ENCODE assay signal across 14 cellular contexts in the genomic region with DNA sequence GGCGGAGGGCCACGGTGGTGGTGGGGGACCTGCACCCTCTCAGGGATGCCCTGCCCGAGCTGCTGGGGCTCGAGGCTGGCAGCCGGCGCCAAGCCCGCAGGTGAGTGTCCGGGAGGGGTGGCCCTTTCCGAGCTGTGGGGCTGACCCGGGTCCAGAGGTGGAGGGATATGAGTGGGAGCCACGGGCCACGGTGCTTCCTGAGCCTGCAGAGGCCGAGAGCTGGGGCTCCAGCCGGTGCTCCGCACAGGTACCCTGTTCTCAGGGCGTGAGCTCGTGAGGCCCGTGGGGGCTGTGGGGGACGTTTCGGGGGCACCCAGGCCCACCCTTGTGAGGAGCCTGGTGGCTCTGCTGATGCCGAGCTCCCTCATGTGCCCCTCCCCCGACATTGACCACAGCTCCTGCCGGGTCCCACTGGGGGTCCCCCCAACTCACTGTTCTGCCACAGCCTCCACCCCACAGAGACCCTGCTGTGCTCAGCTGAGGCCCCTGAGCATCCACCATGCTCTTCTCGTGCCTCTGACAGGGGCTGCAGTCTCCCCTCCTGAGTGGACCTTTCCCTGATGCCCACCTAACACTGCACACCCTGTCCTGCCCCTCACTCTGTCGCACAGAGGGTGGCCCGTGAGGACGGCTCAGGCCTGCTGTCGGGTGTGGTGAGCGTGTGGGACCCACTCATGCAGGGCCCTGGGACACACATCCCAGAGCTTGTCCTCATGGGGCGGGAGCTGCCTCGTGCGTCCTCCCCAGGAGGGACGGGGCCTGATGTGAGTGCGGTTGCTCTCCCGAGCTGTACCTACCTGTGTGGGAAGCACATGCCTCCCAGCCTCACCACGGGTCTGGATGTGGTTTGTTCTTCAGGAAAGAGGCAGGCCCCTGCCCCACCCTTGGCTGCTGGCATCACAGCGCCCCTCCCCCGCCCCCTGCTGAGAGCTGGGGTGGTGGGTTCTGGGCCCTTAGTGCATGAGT. TPM values are rescaled to one million over a fixed set of nuclear protein-coding genes. Genes with fewer than 3 reads are reported as not detected.
DNase-seq lines count a peak whose midpoint lies in the region; ATAC-seq, FAIRE-seq and TF ChIP-seq lines count a peak whose summit lies in the region.
"Had no signal": no experiment of that assay in that cellular context is flagged by ENCODE, and none has a peak within 500 bp of the region (broad histone marks: within the 10 kb centered on the region; RNA-seq: fewer than 3 reads in every experiment).

No MANE protein-coding gene starts in this region.

- H2AFZ ChIP-seq in mammary epithelial cell (ENCODE audit: low read depth, low read length) = no peak overlapping the region

- no peak for TF ChIP-seq POLR2A in esophagus muscularis mucosa (IDR thresholded peaks at IDR 0.05; ENCODE audit: low read depth)

- no peak overlapping the region for H3K9ac ChIP-seq in mammary epithelial cell (ENCODE audit: insufficient read depth, low read length)
- H3K9ac ChIP-seq: KMS-11 had no signal

- H3K9me3 ChIP-seq in mammary epithelial cell (replicated peaks; ENCODE audit: insufficient read depth, low read length) (peaks cover 7% of the 10 kb centered on the region), esophagus muscularis mucosa (no peaks in the 10 kb centered on the region), upper lobe of right lung (no peaks in the 10 kb centered on the region)
- no peaks in the 10 kb centered on the region for H3K9me3 ChIP-seq in naive thymus-derived CD4-positive, alpha-beta T cell (ENCODE audit: control insufficient read depth in 2 of 3, low read length in 3 of 3)

- H3K4me3 Mint-ChIP-seq in MCF 10A (ENCODE audit: unreplicated experiment) (no peak overlapping the region), glutamatergic neuron (ENCODE audit: unreplicated experiment) (no peak overlapping the region)
- peak overlapping the region in 3 of 10 donors; percentile 19 to 67 (median 53) for H3K4me3 Mint-ChIP-seq in naive thymus-derived CD4-positive, alpha-beta T cell
- H3K4me3 Mint-ChIP-seq: activated naive CD8-positive, alpha-beta T cell treated with anti-CD3 and anti-CD28 coated beads, Interleukin-2, amount 10 ng/mL, durations not matched to agents 7 days and 5 days had no signal

- H3K36me3 Mint-ChIP-seq in MCF 10A (ENCODE audit: insufficient read depth, unreplicated experiment) (peaks cover 16% of the 10 kb centered on the region), glutamatergic neuron (ENCODE audit: unreplicated experiment) (no peaks in the 10 kb centered on the region)
- peaks cover 0 to 25% (median 9%) of the 10 kb centered on the region in 5 donors for H3K36me3 Mint-ChIP-seq in naive thymus-derived CD4-positive, alpha-beta T cell

- no peak overlapping the region for H3K4me2 ChIP-seq in mammary epithelial cell (ENCODE audit: insufficient read depth, low read depth, low read length)
- H3K4me2 ChIP-seq: KMS-11 had no signal

- TF ChIP-seq CTCF in MCF 10A (IDR thresholded peaks at IDR 0.05; ENCODE audit: unreplicated experiment) (no peak), mammary epithelial cell (conservative IDR thresholded peaks at IDR 0.05 in 1 of 2, IDR thresholded peaks at IDR 0.05 in 1 of 2; ENCODE audit: extremely low read depth in 1 of 2, insufficient read depth in 1 of 2, low read depth in 1 of 2, low read length in 2 of 2) (no peak), esophagus muscularis mucosa (IDR thresholded peaks at IDR 0.05) (no peak), upper lobe of right lung (IDR thresholded peaks at IDR 0.05) (no peak), glutamatergic neuron (IDR thresholded peaks at IDR 0.05; ENCODE audit: partially characterized antibody, unreplicated experiment) (no peak)

- H3K4me1 Mint-ChIP-seq in MCF 10A (ENCODE audit: insufficient read depth, unreplicated experiment) (peaks cover 6% of the 10 kb centered on the region), glutamatergic neuron (ENCODE audit: low read depth, unreplicated experiment) (peaks cover 48% of the 10 kb centered on the region)
- H3K4me1 Mint-ChIP-seq in naive thymus-derived CD4-positive, alpha-beta T cell = peaks cover 37 to 64% (median 50%) of the 10 kb centered on the region in 7 donors

- H4K20me1 ChIP-seq in mammary epithelial cell (ENCODE audit: insufficient read depth, low read length) = no peaks in the 10 kb centered on the region

- 67% methylated on average over 32 of the region's 38 CpGs for WGBS in mammary epithelial cell (ENCODE audit: low coverage, missing lambda C conversion rate)
- 77% methylated on average over 12 of the region's 38 CpGs for WGBS in esophagus muscularis mucosa

- H3K27ac Mint-ChIP-seq in MCF 10A (ENCODE audit: low read depth, unreplicated experiment) = peak overlapping the region; percentile 77
- H3K27ac Mint-ChIP-seq in naive thymus-derived CD4-positive, alpha-beta T cell = peak overlapping the region in 1 of 9 donors; percentile 65
- H3K27ac Mint-ChIP-seq in glutamatergic neuron (ENCODE audit: unreplicated experiment) = no peak overlapping the region

- peaks cover 66% of the 10 kb centered on the region for H3K4me1 ChIP-seq in mammary epithelial cell (ENCODE audit: insufficient read depth, low read length)
- peaks cover 54 to 100% (median 95%) of the 10 kb centered on the region in 4 donors for H3K4me1 ChIP-seq in esophagus muscularis mucosa
- H3K4me1 ChIP-seq in naive thymus-derived CD4-positive, alpha-beta T cell (ENCODE audit: control insufficient read depth in 2 of 2, insufficient read depth in 2 of 2, low read length in 2 of 2) = peaks cover 14 to 34% of the 10 kb centered on the region in 2 donors
- peaks cover 55% of the 10 kb centered on the region for H3K4me1 ChIP-seq in upper lobe of right lung

- H3K9me3 Mint-ChIP-seq in MCF 10A (ENCODE audit: unreplicated experiment) (no peaks in the 10 kb centered on the region), glutamatergic neuron (ENCODE audit: unreplicated experiment) (peaks cover 2% of the 10 kb centered on the region)
- H3K9me3 Mint-ChIP-seq in naive thymus-derived CD4-positive, alpha-beta T cell = no peaks in the 10 kb centered on the region
- H3K9me3 Mint-ChIP-seq: activated naive CD8-positive, alpha-beta T cell treated with anti-CD3 and anti-CD28 coated beads, Interleukin-2, amount 10 ng/mL, durations not matched to agents 7 days and 5 days had no signal

- CTCF ChIA-PET in MCF 10A (lab: Yijun Ruan, JAX) (interaction anchor here (0.6 to 1.1 kb wide), 4 partner anchors 17 to 238 kb away, joined by 3 to 6 read pairs (median 4); no protein-coding TSS in a partner anchor), mammary epithelial cell (lab: Charles Lee; ENCODE audit: low non-redundant PET) (no interaction called here)
- CTCF ChIA-PET in naive thymus-derived CD4-positive, alpha-beta T cell (lab: Charles Lee) = no interaction called here

- no TSS peak for BruUV-seq in MCF 10A (replicated peaks; lab: Mats Ljungman, UMichigan)
- no TSS peak for BruUV-seq in mammary epithelial cell (replicated peaks; lab: Mats Ljungman, UMichigan)

- H3K27ac ChIP-seq in mammary epithelial cell (ENCODE audit: insufficient read depth, low read depth, low read length) (no peak overlapping the region), esophagus muscularis mucosa (replicated peaks in 1 of 4) (peak overlapping the region; percentile 78 to 92 (median 80)), upper lobe of right lung (peak overlapping the region; percentile 30)
- H3K27ac ChIP-seq in naive thymus-derived CD4-positive, alpha-beta T cell (ENCODE audit: low read depth, low read length) = no peak overlapping the region
- H3K27ac ChIP-seq: KMS-11 had no signal

- in situ Hi-C loops in mammary epithelial cell (cut with MboI; ENCODE audit: low sequenced_read_pairs in 2 of 2) = no loop called here

- no peak for FAIRE-seq in urothelium cell line (lab: Jason Lieb, UNC)

- H3K4me3 ChIP-seq in mammary epithelial cell (replicated peaks in 1 of 3; ENCODE audit: insufficient read depth in 1 of 3, low read depth in 2 of 3, low read length in 3 of 3) (no peak overlapping the region), esophagus muscularis mucosa (peak overlapping the region; percentile 45 to 48 (median 47)), upper lobe of right lung (no peak overlapping the region)
- H3K4me3 ChIP-seq in naive thymus-derived CD4-positive, alpha-beta T cell (ENCODE audit: low read length) = no peak overlapping the region

- no peaks in the 10 kb centered on the region for H3K36me3 ChIP-seq in mammary epithelial cell (ENCODE audit: insufficient read depth, low read length)
- H3K36me3 ChIP-seq in esophagus muscularis mucosa = peaks cover 0 to 27% (median 14%) of the 10 kb centered on the region in 4 donors
- peaks cover 0 to 32% (median 3%) of the 10 kb centered on the region in 3 experiments for H3K36me3 ChIP-seq in naive thymus-derived CD4-positive, alpha-beta T cell (ENCODE audit: control insufficient read depth in 2 of 3, insufficient read depth in 3 of 3, low read length in 3 of 3)
- no peaks in the 10 kb centered on the region for H3K36me3 ChIP-seq in upper lobe of right lung

- no peaks in the 10 kb centered on the region for H3K27me3 Mint-ChIP-seq in MCF 10A (ENCODE audit: insufficient read depth, unreplicated experiment)
- no peaks in the 10 kb centered on the region for H3K27me3 Mint-ChIP-seq in naive thymus-derived CD4-positive, alpha-beta T cell
- H3K27me3 Mint-ChIP-seq in glutamatergic neuron (ENCODE audit: unreplicated experiment) = peaks cover 15% of the 10 kb centered on the region
- H3K27me3 Mint-ChIP-seq: activated naive CD8-positive, alpha-beta T cell treated with anti-CD3 and anti-CD28 coated beads, Interleukin-2, amount 10 ng/mL, durations not matched to agents 7 days and 5 days; CD4-positive, CD25-positive, alpha-beta regulatory T cell had no signal

- DNase-seq in MCF 10A (ENCODE audit: unreplicated experiment) (peak; percentile 30), mammary epithelial cell (no peak), esophagus muscularis mucosa (ENCODE audit: extremely low spot score) (no peak), upper lobe of right lung (no peak), urothelium cell line (ENCODE audit: low spot score) (no peak), DMS53 treated with DMSO at 0.1 percent for 48 hours (lab: John Stamatoyannopoulos, UW; ENCODE audit: unreplicated experiment) (no peak), glutamatergic neuron (no peak)
- no peak for DNase-seq in naive thymus-derived CD4-positive, alpha-beta T cell
- DNase-seq: 8988T; activated naive CD8-positive, alpha-beta T cell treated with anti-CD3 and anti-CD28 coated beads, Interleukin-2, amount 10 ng/mL, durations not matched to agents 7 days and 5 days; CD4-positive, CD25-positive, alpha-beta regulatory T cell; NCI-H1417 treated with DMSO at 0.1 percent for 48 hours; NCI-H226 had no signal

- POLR2A ChIA-PET in MCF 10A (lab: Yijun Ruan, JAX) = interaction anchor here (0.6 to 0.7 kb wide), 2 partner anchors 20 to 27 kb away, joined by 3 to 4 read pairs; a partner anchor contains a TSS
- POLR2A ChIA-PET in naive thymus-derived CD4-positive, alpha-beta T cell (lab: Charles Lee) = interaction anchor here (1.1 kb wide), 1 partner anchor 74 kb away, joined by 3 read pairs; no protein-coding TSS in a partner anchor

- dilution Hi-C loops in mammary epithelial cell (cut with HindIII; ENCODE audit: low sequenced_read_pairs) = no loop called here

- intact Hi-C loops in MCF 10A (cut with micrococcal nuclease) (no loop called here), mammary epithelial cell (cut with micrococcal nuclease) (no loop called here), esophagus muscularis mucosa (cut with DNase I) (no loop called here), upper lobe of right lung (cut with DNase I) (no loop called here)
- intact Hi-C loops in naive thymus-derived CD4-positive, alpha-beta T cell (cut with micrococcal nuclease) = no loop called here

- no peak for TF ChIP-seq EP300 in esophagus muscularis mucosa (IDR thresholded peaks at IDR 0.05)

- no peaks in the 10 kb centered on the region for H3K27me3 ChIP-seq in mammary epithelial cell (ENCODE audit: insufficient read depth, low read length)
- no peaks in the 10 kb centered on the region for H3K27me3 ChIP-seq in esophagus muscularis mucosa
- no peaks in the 10 kb centered on the region for H3K27me3 ChIP-seq in naive thymus-derived CD4-positive, alpha-beta T cell (ENCODE audit: control insufficient read depth in 2 of 2, insufficient read depth in 2 of 2, low read length in 2 of 2)
- no peaks in the 10 kb centered on the region for H3K27me3 ChIP-seq in upper lobe of right lung

- peak; percentile 5 for ATAC-seq in naive thymus-derived CD4-positive, alpha-beta T cell
- ATAC-seq in upper lobe of right lung = peak; percentile 2

- H3K79me2 ChIP-seq in mammary epithelial cell (ENCODE audit: insufficient read depth, low read length) = peaks cover 35% of the 10 kb centered on the region

RNA-seq across cellular contexts. Expression of a gene that starts 27.5 kb away (rescaled TPM):
- total RNA-seq in MCF 10A (2022) = 40.4 and 58.7 TPM in 2 replicates
- total RNA-seq in mammary epithelial cell = 10 to 100 TPM; 17.3 to 53.2 TPM
- 31.0 TPM for polyA plus RNA-seq in mammary epithelial cell
- polyA minus RNA-seq in mammary epithelial cell = 8.7 TPM
- total RNA-seq in esophagus muscularis mucosa = 10 to 100 TPM; 20.8 to 59.3 (median 27.6) TPM
- 10 to 100 TPM; 17.8 to 46.4 (median 20.6) TPM for total RNA-seq in naive thymus-derived CD4-positive, alpha-beta T cell
- polyA plus RNA-seq in naive thymus-derived CD4-positive, alpha-beta T cell = 10 to 100 TPM; 13.2 to 14.9 TPM
- 22.8 TPM for total RNA-seq in upper lobe of right lung
- total RNA-seq in glutamatergic neuron (ENCODE audit: unreplicated experiment) = 30.7 TPM

RNA-seq across cellular contexts. Expression of a gene that starts 46.7 kb away (rescaled TPM):
- total RNA-seq in MCF 10A (2022) (24.8 and 29.3 TPM in 2 replicates), mammary epithelial cell (1 to 10 TPM in 1 of 2 donors, not detected in 1; 2.7 TPM), esophagus muscularis mucosa (100 to 1,000 TPM in 1 of 4 donors, 10 to 100 TPM in 3; 33.2 to 110 (median 44.0) TPM), upper lobe of right lung (370 TPM), glutamatergic neuron (ENCODE audit: unreplicated experiment) (0.91 TPM)
- 1.8 TPM for polyA plus RNA-seq in mammary epithelial cell
- not detected for polyA minus RNA-seq in mammary epithelial cell
- total RNA-seq in naive thymus-derived CD4-positive, alpha-beta T cell = 100 to 1,000 TPM; 280 to 877 (median 371) TPM
- polyA plus RNA-seq in naive thymus-derived CD4-positive, alpha-beta T cell = 100 to 1,000 TPM; 459 to 768 TPM

Comparison
In these comparisons a context has a peak if more than half of its experiments do, and no peak if none do; other contexts are left out.
1. H3K27ac ChIP-seq: peak in esophagus muscularis mucosa (4 of 4) and upper lobe of right lung (single experiment); none in mammary epithelial cell (single experiment) and naive thymus-derived CD4-positive, alpha-beta T cell (single experiment).
2. H3K4me3 ChIP-seq: peak in esophagus muscularis mucosa (4 of 4); none in mammary epithelial cell (0 of 3), naive thymus-derived CD4-positive, alpha-beta T cell (single experiment) and upper lobe of right lung (single experiment).